ENCODE assay signal across 14 cellular contexts in genomic region chr1:181398544-181398943, GRCh38.
A peak's percentile ranks its signal among the peaks of the same experiment; 100 is the strongest.
DNase-seq lines count a peak whose midpoint lies in the region; ATAC-seq, FAIRE-seq and TF ChIP-seq lines count a peak whose summit lies in the region.
"Had no signal": no experiment of that assay in that cellular context is flagged by ENCODE, and none has a peak within 500 bp of the region (broad histone marks: within the 10 kb centered on the region; RNA-seq: fewer than 3 reads in every experiment).

No MANE protein-coding gene starts in this region.

- no peak overlapping the region for H2BK12ac ChIP-seq in trophoblast cell (ENCODE audit: low read length)

- H4K8ac ChIP-seq in trophoblast cell (ENCODE audit: low read depth, low read length) = no peak overlapping the region

- H3K4me3 ChIP-seq in GM12865 (ENCODE audit: low read depth, low read length) (no peak overlapping the region), coronary artery (no peak overlapping the region), kidney (ENCODE audit: low read length in 2 of 2) (no peak overlapping the region), trophoblast cell (ENCODE audit: low read depth, low read length) (no peak overlapping the region)
- H3K4me3 ChIP-seq: cardiac muscle cell, tibial artery had no signal

- no peaks in the 10 kb centered on the region for H3K79me2 ChIP-seq in trophoblast cell (ENCODE audit: control insufficient read depth, insufficient read depth, low read length, poor library complexity)

- H3K4ac ChIP-seq in trophoblast cell (ENCODE audit: low read depth, low read length) = no peak overlapping the region

- H3K27me3 ChIP-seq in trophoblast cell (ENCODE audit: insufficient read depth, low read length) = no peaks in the 10 kb centered on the region
- H3K27me3 ChIP-seq: cardiac muscle cell had no signal

- no peak for FAIRE-seq in kidney (lab: Jason Lieb, UNC)
- FAIRE-seq: small intestine had no signal

- no peak overlapping the region for H3K27ac ChIP-seq in coronary artery
- no peak overlapping the region for H3K27ac ChIP-seq in kidney (ENCODE audit: low read depth in 2 of 2, low read length in 2 of 2)
- H3K27ac ChIP-seq in trophoblast cell (ENCODE audit: low read depth, low read length) = no peak overlapping the region
- H3K27ac ChIP-seq: cardiac muscle cell, foreskin keratinocyte, tibial artery had no signal

- H3K4me1 ChIP-seq in kidney (ENCODE audit: control insufficient read depth in 1 of 2, insufficient read depth in 1 of 2, low read depth in 1 of 2, low read length in 2 of 2) = no peaks in the 10 kb centered on the region
- H3K4me1 ChIP-seq in trophoblast cell (ENCODE audit: control insufficient read depth in 1 of 2, insufficient read depth in 2 of 2, low read length in 2 of 2) = no peaks in the 10 kb centered on the region
- H3K4me1 ChIP-seq: foreskin keratinocyte, tibial artery had no signal

- H3K14ac ChIP-seq in trophoblast cell (ENCODE audit: low read length) = no peak overlapping the region

- H2BK120ac ChIP-seq in trophoblast cell (ENCODE audit: insufficient read depth, low read length, poor library complexity) = no peak overlapping the region

- TF ChIP-seq CTCF in GM12865 (IDR thresholded peaks at IDR 0.05; ENCODE audit: insufficient read depth, low read depth, low read length, missing control alignments) = no peak
- no peak for TF ChIP-seq CTCF in coronary artery (IDR thresholded peaks at IDR 0.05)
- TF ChIP-seq CTCF in kidney (IDR thresholded peaks at IDR 0.05; ENCODE audit: borderline replicate concordance, extremely low read depth, insufficient read depth) = no peak

- peak; percentile 84 for ATAC-seq in GM19043 (IDR thresholded peaks at IDR 0.05; ENCODE audit: low read depth, unreplicated experiment)
- ATAC-seq in HG02798 (IDR thresholded peaks at IDR 0.05; ENCODE audit: poor library complexity, unreplicated experiment) = peak; percentile 89
- ATAC-seq in HG03575 (IDR thresholded peaks at IDR 0.05; ENCODE audit: extremely low read depth, insufficient number of reproducible peaks, low FRiP score, unreplicated experiment) = peak; percentile 52
- ATAC-seq: foreskin keratinocyte, Panc1 had no signal

- H3K18ac ChIP-seq in trophoblast cell (ENCODE audit: low read length) = no peak overlapping the region

- H4K91ac ChIP-seq in trophoblast cell (ENCODE audit: low read depth, low read length) = no peak overlapping the region

- H3K23ac ChIP-seq in trophoblast cell (ENCODE audit: low read length) = no peak overlapping the region

- no peaks in the 10 kb centered on the region for H3K9me3 ChIP-seq in kidney (ENCODE audit: control insufficient read depth in 1 of 2, low read length in 2 of 2)
- no peaks in the 10 kb centered on the region for H3K9me3 ChIP-seq in trophoblast cell (ENCODE audit: insufficient read depth, low read depth, low read length)
- H3K9me3 ChIP-seq: tibial artery had no signal

- no CpG with 5 or more reads among the region's 4 CpGs for WGBS in trophoblast cell (ENCODE audit: extremely low coverage, insufficient coverage, insufficient read length)

- H3K9ac ChIP-seq in kidney (ENCODE audit: low read length in 2 of 2) (no peak overlapping the region), trophoblast cell (ENCODE audit: low read length) (no peak overlapping the region)

- no peaks in the 10 kb centered on the region for H3K36me3 ChIP-seq in kidney (ENCODE audit: control insufficient read depth in 1 of 2, insufficient read depth in 2 of 2, low read length in 2 of 2)
- no peaks in the 10 kb centered on the region for H3K36me3 ChIP-seq in trophoblast cell (ENCODE audit: control insufficient read depth in 1 of 2, insufficient read depth in 2 of 2, low read length in 2 of 2)
- H3K36me3 ChIP-seq: cardiac muscle cell, tibial artery had no signal

- H3K4me2 ChIP-seq in trophoblast cell (ENCODE audit: low read length) = no peak overlapping the region

- no peak overlapping the region for H2BK5ac ChIP-seq in trophoblast cell (ENCODE audit: low read depth, low read length, poor library complexity)

- intact Hi-C loops in kidney (cut with DNase I) = no loop called here

- H2AK5ac ChIP-seq in trophoblast cell (ENCODE audit: low read length) = no peak overlapping the region

- H2AFZ ChIP-seq in trophoblast cell (ENCODE audit: insufficient read depth, low read length, poor library complexity) = no peak overlapping the region

- no peaks in the 10 kb centered on the region for H3K79me1 ChIP-seq in trophoblast cell (ENCODE audit: low read length)

- peak; percentile 86 for DNase-seq in GM12865 (ENCODE audit: low read depth)
- DNase-seq in DMS53 (lab: John Stamatoyannopoulos, UW) = no peak
- DNase-seq in coronary artery (ENCODE audit: low spot score) = no peak
- DNase-seq in kidney = no peak
- DNase-seq in trophoblast cell = no peak
- DNase-seq: foreskin keratinocyte, mesenchymal stem cell, tibial artery had no signal

- no peak overlapping the region for H4K12ac ChIP-seq in trophoblast cell (ENCODE audit: low read depth, low read length)
